In the genomic region with DNA sequence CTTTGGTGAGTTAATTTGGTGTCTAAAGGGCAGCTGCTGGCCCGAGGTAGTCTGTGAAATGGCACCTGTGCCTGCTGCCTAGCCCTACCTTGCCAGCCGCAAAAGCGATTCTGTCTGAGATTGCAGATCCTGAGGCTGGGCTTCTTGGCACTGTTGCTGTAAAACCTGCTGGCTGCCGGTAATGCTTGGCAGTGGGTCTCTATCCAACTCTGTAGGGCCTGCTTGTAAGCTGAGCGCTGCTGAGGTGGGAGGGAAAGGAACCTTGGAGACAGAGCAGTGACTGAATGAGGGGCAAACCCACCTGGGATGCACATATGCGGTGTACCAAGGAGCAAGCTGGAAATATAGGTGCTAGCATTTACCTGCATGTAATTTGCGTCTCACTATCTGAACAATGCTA, we compare ENCODE assay signal across 1 cellular context.
TF ChIP-seq lines count a peak whose summit lies in the region.

No MANE protein-coding gene starts in this region.

TF ChIP-seq in GM23338, 12 proteins besides CTCF, POLR2A, EP300 and RAD21:
- TF ChIP-seq NANOG (IDR thresholded peaks at IDR 0.05; ENCODE audit: borderline replicate concordance) (no peak), ZNF114 (CRISPR knock-in tag; IDR thresholded peaks at IDR 0.05) (no peak), CREB1 (CRISPR knock-in tag; IDR thresholded peaks at IDR 0.05; ENCODE audit: low read depth) (no peak), STAT1 (IDR thresholded peaks at IDR 0.05; ENCODE audit: unreplicated experiment) (no peak), POLR2AphosphoS5 (IDR thresholded peaks at IDR 0.05; ENCODE audit: low read depth) (no peak), JUNB (IDR thresholded peaks at IDR 0.05; ENCODE audit: unreplicated experiment) (no peak), EZH2 (IDR thresholded peaks at IDR 0.05; ENCODE audit: low read depth, unreplicated experiment) (no peak), EZH2phosphoT487 (IDR thresholded peaks at IDR 0.05; ENCODE audit: unreplicated experiment) (no peak), ZNF331 (CRISPR knock-in tag; IDR thresholded peaks at IDR 0.05; ENCODE audit: low read depth) (no peak)
- TF ChIP-seq, protein P1, sequence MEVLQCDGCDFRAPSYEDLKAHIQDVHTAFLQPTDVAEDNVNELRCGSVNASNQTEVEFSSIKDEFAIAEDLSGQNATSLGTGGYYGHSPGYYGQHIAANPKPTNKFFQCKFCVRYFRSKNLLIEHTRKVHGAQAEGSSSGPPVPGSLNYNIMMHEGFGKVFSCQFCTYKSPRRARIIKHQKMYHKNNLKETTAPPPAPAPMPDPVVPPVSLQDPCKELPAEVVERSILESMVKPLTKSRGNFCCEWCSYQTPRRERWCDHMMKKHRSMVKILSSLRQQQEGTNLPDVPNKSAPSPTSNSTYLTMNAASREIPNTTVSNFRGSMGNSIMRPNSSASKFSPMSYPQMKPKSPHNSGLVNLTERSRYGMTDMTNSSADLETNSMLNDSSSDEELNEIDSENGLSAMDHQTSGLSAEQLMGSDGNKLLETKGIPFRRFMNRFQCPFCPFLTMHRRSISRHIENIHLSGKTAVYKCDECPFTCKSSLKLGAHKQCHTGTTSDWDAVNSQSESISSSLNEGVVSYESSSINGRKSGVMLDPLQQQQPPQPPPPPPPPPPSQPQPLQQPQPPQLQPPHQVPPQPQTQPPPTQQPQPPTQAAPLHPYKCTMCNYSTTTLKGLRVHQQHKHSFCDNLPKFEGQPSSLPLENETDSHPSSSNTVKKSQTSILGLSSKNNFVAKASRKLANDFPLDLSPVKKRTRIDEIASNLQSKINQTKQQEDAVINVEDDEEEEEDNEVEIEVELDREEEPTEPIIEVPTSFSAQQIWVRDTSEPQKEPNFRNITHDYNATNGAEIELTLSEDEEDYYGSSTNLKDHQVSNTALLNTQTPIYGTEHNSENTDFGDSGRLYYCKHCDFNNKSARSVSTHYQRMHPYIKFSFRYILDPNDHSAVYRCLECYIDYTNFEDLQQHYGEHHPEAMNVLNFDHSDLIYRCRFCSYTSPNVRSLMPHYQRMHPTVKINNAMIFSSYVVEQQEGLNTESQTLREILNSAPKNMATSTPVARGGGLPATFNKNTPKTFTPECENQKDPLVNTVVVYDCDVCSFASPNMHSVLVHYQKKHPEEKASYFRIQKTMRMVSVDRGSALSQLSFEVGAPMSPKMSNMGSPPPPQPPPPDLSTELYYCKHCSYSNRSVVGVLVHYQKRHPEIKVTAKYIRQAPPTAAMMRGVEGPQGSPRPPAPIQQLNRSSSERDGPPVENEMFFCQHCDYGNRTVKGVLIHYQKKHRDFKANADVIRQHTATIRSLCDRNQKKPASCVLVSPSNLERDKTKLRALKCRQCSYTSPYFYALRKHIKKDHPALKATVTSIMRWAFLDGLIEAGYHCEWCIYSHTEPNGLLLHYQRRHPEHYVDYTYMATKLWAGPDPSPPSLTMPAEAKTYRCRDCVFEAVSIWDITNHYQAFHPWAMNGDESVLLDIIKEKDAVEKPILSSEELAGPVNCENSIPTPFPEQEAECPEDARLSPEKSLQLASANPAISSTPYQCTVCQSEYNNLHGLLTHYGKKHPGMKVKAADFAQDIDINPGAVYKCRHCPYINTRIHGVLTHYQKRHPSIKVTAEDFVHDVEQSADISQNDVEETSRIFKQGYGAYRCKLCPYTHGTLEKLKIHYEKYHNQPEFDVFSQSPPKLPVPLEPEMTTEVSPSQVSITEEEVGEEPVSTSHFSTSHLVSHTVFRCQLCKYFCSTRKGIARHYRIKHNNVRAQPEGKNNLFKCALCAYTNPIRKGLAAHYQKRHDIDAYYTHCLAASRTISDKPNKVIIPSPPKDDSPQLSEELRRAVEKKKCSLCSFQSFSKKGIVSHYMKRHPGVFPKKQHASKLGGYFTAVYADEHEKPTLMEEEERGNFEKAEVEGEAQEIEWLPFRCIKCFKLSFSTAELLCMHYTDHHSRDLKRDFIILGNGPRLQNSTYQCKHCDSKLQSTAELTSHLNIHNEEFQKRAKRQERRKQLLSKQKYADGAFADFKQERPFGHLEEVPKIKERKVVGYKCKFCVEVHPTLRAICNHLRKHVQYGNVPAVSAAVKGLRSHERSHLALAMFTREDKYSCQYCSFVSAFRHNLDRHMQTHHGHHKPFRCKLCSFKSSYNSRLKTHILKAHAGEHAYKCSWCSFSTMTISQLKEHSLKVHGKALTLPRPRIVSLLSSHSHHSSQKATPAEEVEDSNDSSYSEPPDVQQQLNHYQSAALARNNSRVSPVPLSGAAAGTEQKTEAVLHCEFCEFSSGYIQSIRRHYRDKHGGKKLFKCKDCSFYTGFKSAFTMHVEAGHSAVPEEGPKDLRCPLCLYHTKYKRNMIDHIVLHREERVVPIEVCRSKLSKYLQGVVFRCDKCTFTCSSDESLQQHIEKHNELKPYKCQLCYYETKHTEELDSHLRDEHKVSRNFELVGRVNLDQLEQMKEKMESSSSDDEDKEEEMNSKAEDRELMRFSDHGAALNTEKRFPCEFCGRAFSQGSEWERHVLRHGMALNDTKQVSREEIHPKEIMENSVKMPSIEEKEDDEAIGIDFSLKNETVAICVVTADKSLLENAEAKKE (CRISPR knock-in tag; IDR thresholded peaks at IDR 0.05), result no peak
- TF ChIP-seq, protein P2, sequence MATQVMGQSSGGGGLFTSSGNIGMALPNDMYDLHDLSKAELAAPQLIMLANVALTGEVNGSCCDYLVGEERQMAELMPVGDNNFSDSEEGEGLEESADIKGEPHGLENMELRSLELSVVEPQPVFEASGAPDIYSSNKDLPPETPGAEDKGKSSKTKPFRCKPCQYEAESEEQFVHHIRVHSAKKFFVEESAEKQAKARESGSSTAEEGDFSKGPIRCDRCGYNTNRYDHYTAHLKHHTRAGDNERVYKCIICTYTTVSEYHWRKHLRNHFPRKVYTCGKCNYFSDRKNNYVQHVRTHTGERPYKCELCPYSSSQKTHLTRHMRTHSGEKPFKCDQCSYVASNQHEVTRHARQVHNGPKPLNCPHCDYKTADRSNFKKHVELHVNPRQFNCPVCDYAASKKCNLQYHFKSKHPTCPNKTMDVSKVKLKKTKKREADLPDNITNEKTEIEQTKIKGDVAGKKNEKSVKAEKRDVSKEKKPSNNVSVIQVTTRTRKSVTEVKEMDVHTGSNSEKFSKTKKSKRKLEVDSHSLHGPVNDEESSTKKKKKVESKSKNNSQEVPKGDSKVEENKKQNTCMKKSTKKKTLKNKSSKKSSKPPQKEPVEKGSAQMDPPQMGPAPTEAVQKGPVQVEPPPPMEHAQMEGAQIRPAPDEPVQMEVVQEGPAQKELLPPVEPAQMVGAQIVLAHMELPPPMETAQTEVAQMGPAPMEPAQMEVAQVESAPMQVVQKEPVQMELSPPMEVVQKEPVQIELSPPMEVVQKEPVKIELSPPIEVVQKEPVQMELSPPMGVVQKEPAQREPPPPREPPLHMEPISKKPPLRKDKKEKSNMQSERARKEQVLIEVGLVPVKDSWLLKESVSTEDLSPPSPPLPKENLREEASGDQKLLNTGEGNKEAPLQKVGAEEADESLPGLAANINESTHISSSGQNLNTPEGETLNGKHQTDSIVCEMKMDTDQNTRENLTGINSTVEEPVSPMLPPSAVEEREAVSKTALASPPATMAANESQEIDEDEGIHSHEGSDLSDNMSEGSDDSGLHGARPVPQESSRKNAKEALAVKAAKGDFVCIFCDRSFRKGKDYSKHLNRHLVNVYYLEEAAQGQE (IDR thresholded peaks at IDR 0.05; ENCODE audit: unreplicated experiment), result no peak
